17 cellular contexts compared by ENCODE assay signal in genomic region chr13:20360041-20360491, GRCh38.
A peak's percentile ranks its signal among the peaks of the same experiment; 100 is the strongest.
DNase-seq lines count a peak whose midpoint lies in the region; ATAC-seq and TF ChIP-seq lines count a peak whose summit lies in the region.
"Had no signal": no experiment of that assay in that cellular context is flagged by ENCODE, and none has a peak within 500 bp of the region (broad histone marks: within the 10 kb centered on the region; RNA-seq: fewer than 3 reads in every experiment).

No MANE protein-coding gene starts in this region.

- no peak overlapping the region for H2AFZ ChIP-seq in smooth muscle cell (ENCODE audit: low read depth)

- H3K4me1 Mint-ChIP-seq in activated CD8-positive, alpha-beta T cell treated with anti-CD3 and anti-CD28 coated beads, Interleukin-2, amount 10 ng/mL, durations not matched to agents 7 days and 5 days (ENCODE audit: low read depth), result no peaks in the 10 kb centered on the region
- peaks cover 4% of the 10 kb centered on the region for H3K4me1 Mint-ChIP-seq in activated CD8-positive, alpha-beta T cell treated with anti-CD3 and anti-CD28 coated beads for 36 hours (ENCODE audit: low read depth)

- WGBS in smooth muscle cell (ENCODE audit: low lambda C conversion rate), result 77% methylated on average over 3 of the region's 3 CpGs

- no peak overlapping the region for H3K4me2 ChIP-seq in smooth muscle cell

- H3K27me3 Mint-ChIP-seq in activated CD8-positive, alpha-beta T cell treated with anti-CD3 and anti-CD28 coated beads, Interleukin-2, amount 10 ng/mL, durations not matched to agents 7 days and 5 days (ENCODE audit: low read depth), result no peaks in the 10 kb centered on the region
- no peaks in the 10 kb centered on the region for H3K27me3 Mint-ChIP-seq in activated CD8-positive, alpha-beta T cell treated with anti-CD3 and anti-CD28 coated beads for 36 hours
- H3K27me3 Mint-ChIP-seq: activated CD8-positive, alpha-beta memory T cell treated with anti-CD3 and anti-CD28 coated beads, Interleukin-2, amount 10 ng/mL, durations not matched to agents 7 days and 5 days had no signal

- ATAC-seq in activated CD8-positive, alpha-beta T cell treated with anti-CD3 and anti-CD28 coated beads, Interleukin-2, amount 10 ng/mL, durations not matched to agents 7 days and 5 days, result no peak
- ATAC-seq in activated CD8-positive, alpha-beta T cell treated with anti-CD3 and anti-CD28 coated beads for 36 hours, result no peak
- ATAC-seq in HG02884 (IDR thresholded peaks at IDR 0.05; ENCODE audit: unreplicated experiment) (no peak), HG02981 (IDR thresholded peaks at IDR 0.05; ENCODE audit: unreplicated experiment) (no peak), HG03108 (IDR thresholded peaks at IDR 0.05; ENCODE audit: unreplicated experiment) (no peak)

- POLR2A ChIA-PET in activated CD8-positive, alpha-beta T cell treated with anti-CD3 and anti-CD28 coated beads, Interleukin-2, amount 10 ng/mL, durations not matched to agents 7 days and 5 days (lab: Charles Lee), result no interaction called here
- POLR2A ChIA-PET in activated CD8-positive, alpha-beta T cell treated with anti-CD3 and anti-CD28 coated beads for 36 hours (lab: Charles Lee), result no interaction called here

- no peaks in the 10 kb centered on the region for H3K36me3 Mint-ChIP-seq in activated CD8-positive, alpha-beta T cell treated with anti-CD3 and anti-CD28 coated beads, Interleukin-2, amount 10 ng/mL, durations not matched to agents 7 days and 5 days (ENCODE audit: low read depth)
- H3K36me3 Mint-ChIP-seq in activated CD8-positive, alpha-beta T cell treated with anti-CD3 and anti-CD28 coated beads for 36 hours (ENCODE audit: low read depth), result no peaks in the 10 kb centered on the region
- H3K36me3 Mint-ChIP-seq: activated CD8-positive, alpha-beta memory T cell treated with anti-CD3 and anti-CD28 coated beads, Interleukin-2, amount 10 ng/mL, durations not matched to agents 7 days and 5 days; mesothelial cell of epicardium had no signal

- H3K9ac ChIP-seq in adipocyte (ENCODE audit: low read length) (no peak overlapping the region), smooth muscle cell (ENCODE audit: low read depth) (no peak overlapping the region)

- no peak for TF ChIP-seq CTCF in activated CD8-positive, alpha-beta T cell treated with anti-CD3 and anti-CD28 coated beads for 36 hours (IDR thresholded peaks at IDR 0.05)
- no peak for TF ChIP-seq CTCF in fibroblast of pulmonary artery (IDR thresholded peaks at IDR 0.05; ENCODE audit: low read length, missing control alignments)
- no peak for TF ChIP-seq CTCF in smooth muscle cell (IDR thresholded peaks at IDR 0.05; ENCODE audit: borderline replicate concordance, insufficient read depth, poor library complexity, severe bottlenecking)

- H3K36me3 ChIP-seq in adipocyte (ENCODE audit: control insufficient read depth, insufficient read depth, low read length, severe bottlenecking), result no peaks in the 10 kb centered on the region
- H3K36me3 ChIP-seq in smooth muscle cell (ENCODE audit: low read depth), result no peaks in the 10 kb centered on the region
- H3K36me3 ChIP-seq: thoracic aorta had no signal

- H3K4me3 Mint-ChIP-seq in activated CD8-positive, alpha-beta T cell treated with anti-CD3 and anti-CD28 coated beads, Interleukin-2, amount 10 ng/mL, durations not matched to agents 7 days and 5 days, result no peak overlapping the region
- no peak overlapping the region for H3K4me3 Mint-ChIP-seq in activated CD8-positive, alpha-beta T cell treated with anti-CD3 and anti-CD28 coated beads for 36 hours
- H3K4me3 Mint-ChIP-seq: activated CD8-positive, alpha-beta memory T cell treated with anti-CD3 and anti-CD28 coated beads, Interleukin-2, amount 10 ng/mL, durations not matched to agents 7 days and 5 days; activated naive CD4-positive, alpha-beta T cell treated with anti-CD3 and anti-CD28 coated beads for 36 hours; mesothelial cell of epicardium had no signal

- H4K20me1 ChIP-seq in smooth muscle cell (ENCODE audit: low read depth), result no peaks in the 10 kb centered on the region

- DNase-seq in activated CD8-positive, alpha-beta T cell treated with anti-CD3 and anti-CD28 coated beads, Interleukin-2, amount 10 ng/mL, durations not matched to agents 7 days and 5 days, result no peak
- no peak for DNase-seq in activated CD8-positive, alpha-beta T cell treated with anti-CD3 and anti-CD28 coated beads for 36 hours
- DNase-seq in adipocyte (ENCODE audit: low read depth) (peak; percentile 4), fibroblast of pulmonary artery (ENCODE audit: low read depth) (peak; percentile 48), smooth muscle cell (lab: John Stamatoyannopoulos, UW; ENCODE audit: unreplicated experiment) (no peak)
- DNase-seq: activated CD8-positive, alpha-beta memory T cell treated with anti-CD3 and anti-CD28 coated beads, Interleukin-2, amount 10 ng/mL, durations not matched to agents 7 days and 5 days; activated naive CD4-positive, alpha-beta T cell treated with anti-CD3 and anti-CD28 coated beads for 36 hours; COR-L47; cortex of kidney; NCI-H187 treated with DMSO at 0.1 percent for 48 hours; NK-92 treated with Interleukin-12 subunit alpha and Interleukin-12 subunit beta, amount 100 ng/mL, for 24 hours had no signal

- CTCF ChIA-PET in activated CD8-positive, alpha-beta T cell treated with anti-CD3 and anti-CD28 coated beads, Interleukin-2, amount 10 ng/mL, durations not matched to agents 7 days and 5 days (lab: Charles Lee), result no interaction called here
- CTCF ChIA-PET in activated CD8-positive, alpha-beta T cell treated with anti-CD3 and anti-CD28 coated beads for 36 hours (lab: Charles Lee), result no interaction called here

- H3K27ac Mint-ChIP-seq in activated CD8-positive, alpha-beta T cell treated with anti-CD3 and anti-CD28 coated beads, Interleukin-2, amount 10 ng/mL, durations not matched to agents 7 days and 5 days, result peak overlapping the region; percentile 22
- H3K27ac Mint-ChIP-seq in activated CD8-positive, alpha-beta T cell treated with anti-CD3 and anti-CD28 coated beads for 36 hours, result no peak overlapping the region
- H3K27ac Mint-ChIP-seq: activated naive CD4-positive, alpha-beta T cell treated with anti-CD3 and anti-CD28 coated beads for 36 hours had no signal

- H3K27me3 ChIP-seq in adipocyte (replicated peaks; ENCODE audit: control insufficient read depth, insufficient read depth, low read length) (no peaks in the 10 kb centered on the region), smooth muscle cell (ENCODE audit: low read depth) (no peaks in the 10 kb centered on the region)

- no peaks in the 10 kb centered on the region for H3K9me3 Mint-ChIP-seq in activated CD8-positive, alpha-beta T cell treated with anti-CD3 and anti-CD28 coated beads, Interleukin-2, amount 10 ng/mL, durations not matched to agents 7 days and 5 days (ENCODE audit: insufficient read depth)
- H3K9me3 Mint-ChIP-seq in activated CD8-positive, alpha-beta T cell treated with anti-CD3 and anti-CD28 coated beads for 36 hours, result no peaks in the 10 kb centered on the region
- H3K9me3 Mint-ChIP-seq: activated naive CD4-positive, alpha-beta T cell treated with anti-CD3 and anti-CD28 coated beads for 36 hours; mesothelial cell of epicardium had no signal

- intact Hi-C loops in activated CD8-positive, alpha-beta T cell treated with anti-CD3 and anti-CD28 coated beads for 36 hours (cut with micrococcal nuclease), result no loop called here

- no peaks in the 10 kb centered on the region for H3K9me3 ChIP-seq in adipocyte (ENCODE audit: control insufficient read depth, low read length)
- no peaks in the 10 kb centered on the region for H3K9me3 ChIP-seq in smooth muscle cell (replicated peaks; ENCODE audit: low read depth)
- H3K9me3 ChIP-seq: thoracic aorta had no signal

- peaks cover 17% of the 10 kb centered on the region for H3F3A ChIP-seq in smooth muscle cell (ENCODE audit: low read depth)

- H3K4me1 ChIP-seq in adipocyte (ENCODE audit: control insufficient read depth, insufficient read depth, low read length), result peaks cover 18% of the 10 kb centered on the region
- H3K4me1 ChIP-seq in smooth muscle cell (ENCODE audit: low read depth), result no peaks in the 10 kb centered on the region

- peak overlapping the region; percentile 29 for H3K27ac ChIP-seq in smooth muscle cell (ENCODE audit: low read depth)
- H3K27ac ChIP-seq: SK-N-MC, thoracic aorta had no signal

- H3K4me3 ChIP-seq in adipocyte (ENCODE audit: low read length), result no peak overlapping the region
- no peak overlapping the region for H3K4me3 ChIP-seq in fibroblast of pulmonary artery (replicated peaks; ENCODE audit: low read depth, low read length)
- H3K4me3 ChIP-seq in smooth muscle cell, result no peak overlapping the region
- H3K4me3 ChIP-seq: SK-N-MC, thoracic aorta had no signal

- H3K79me2 ChIP-seq in smooth muscle cell (ENCODE audit: low read depth), result no peaks in the 10 kb centered on the region

Comparison
In these comparisons a context has a peak if more than half of its experiments do, and no peak if none do; other contexts are left out.
1. DNase-seq: peak in adipocyte (single experiment) and fibroblast of pulmonary artery (single experiment); none in activated CD8-positive, alpha-beta T cell treated with anti-CD3 and anti-CD28 coated beads, Interleukin-2, amount 10 ng/mL, durations not matched to agents 7 days and 5 days (single experiment), activated CD8-positive, alpha-beta T cell treated with anti-CD3 and anti-CD28 coated beads for 36 hours (single experiment) and smooth muscle cell (single experiment).